Comparison of ENCODE assay signal across 8 cellular contexts in the genomic region with DNA sequence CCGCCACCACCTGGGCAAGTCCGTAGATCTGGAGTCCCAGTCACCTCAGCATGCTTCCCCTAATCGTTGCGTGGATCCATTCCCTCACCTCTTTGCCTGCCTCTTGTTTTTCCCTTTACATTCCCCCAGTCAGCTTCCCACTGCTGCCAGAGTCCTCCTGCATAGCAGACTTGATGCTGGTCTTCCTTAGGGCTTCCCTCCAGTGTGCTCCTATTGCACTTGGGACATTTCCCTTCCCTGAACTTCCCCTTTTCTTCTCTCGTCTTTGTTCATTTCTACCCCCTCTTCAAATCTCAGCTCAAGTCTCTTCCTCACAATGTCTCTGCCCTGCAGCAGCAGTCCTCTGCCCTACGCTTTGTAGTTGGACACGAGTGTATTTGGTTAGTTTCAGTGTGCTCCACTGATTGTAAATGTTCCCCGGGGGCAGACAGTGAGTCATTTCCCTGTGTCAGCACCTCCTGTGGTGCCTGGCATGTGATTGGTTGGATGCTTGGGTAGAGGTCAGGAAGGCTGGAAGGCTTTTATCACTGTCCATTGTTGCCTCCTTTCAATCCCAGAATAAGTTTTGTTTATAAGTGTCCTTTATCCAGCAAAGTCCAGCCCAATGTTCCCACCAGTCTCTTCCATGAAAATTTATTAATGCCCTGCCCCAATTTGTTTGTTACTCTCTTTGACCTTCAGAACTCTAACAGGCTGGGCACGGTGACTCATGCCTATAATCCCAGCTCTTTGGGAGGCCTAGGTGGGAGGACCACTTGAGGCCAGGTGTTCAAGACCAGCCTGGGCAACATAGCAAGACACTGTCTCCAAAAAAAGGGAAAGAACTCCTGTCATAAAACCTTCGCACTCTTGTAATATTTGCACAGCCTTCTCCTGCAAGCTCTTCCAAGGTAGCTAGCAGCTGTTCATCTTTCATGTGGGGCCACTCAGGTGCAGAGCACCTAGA. TPM values are rescaled to one million over a fixed set of nuclear protein-coding genes. Genes with fewer than 3 reads are reported as not detected.
DNase-seq lines count a peak whose midpoint lies in the region; ATAC-seq and TF ChIP-seq lines count a peak whose summit lies in the region.

No MANE protein-coding gene starts in this region.

- no peak overlapping the region for H3K4me3 Mint-ChIP-seq in activated CD4-positive, alpha-beta T cell treated with anti-CD3 and anti-CD28 coated beads, Interleukin-2, amount 10 ng/mL, durations not matched to agents 7 days and 5 days
- peak overlapping the region in 1 of 10 donors; percentile 73 for H3K4me3 Mint-ChIP-seq in naive thymus-derived CD4-positive, alpha-beta T cell

- peaks cover 52% of the 10 kb centered on the region for H3K36me3 Mint-ChIP-seq in activated CD4-positive, alpha-beta T cell treated with anti-CD3 and anti-CD28 coated beads, Interleukin-2, amount 10 ng/mL, durations not matched to agents 7 days and 5 days (ENCODE audit: low read depth)
- H3K36me3 Mint-ChIP-seq in naive thymus-derived CD4-positive, alpha-beta T cell: peaks cover 18 to 73% (median 43%) of the 10 kb centered on the region in 5 donors

- peak overlapping the region; percentile 79 for H3K27ac Mint-ChIP-seq in activated CD4-positive, alpha-beta T cell treated with anti-CD3 and anti-CD28 coated beads, Interleukin-2, amount 10 ng/mL, durations not matched to agents 7 days and 5 days
- peak overlapping the region in 4 of 9 donors; percentile 9 to 78 (median 49) for H3K27ac Mint-ChIP-seq in naive thymus-derived CD4-positive, alpha-beta T cell

- H3K4me3 ChIP-seq in mammary epithelial cell (replicated peaks in 1 of 3; ENCODE audit: insufficient read depth in 1 of 3, low read depth in 2 of 3, low read length in 3 of 3) (no peak overlapping the region), prostate gland (no peak overlapping the region)
- no peak overlapping the region for H3K4me3 ChIP-seq in naive thymus-derived CD4-positive, alpha-beta T cell (ENCODE audit: low read length)

- H3K36me3 ChIP-seq in mammary epithelial cell (ENCODE audit: insufficient read depth, low read length): peaks cover 4% of the 10 kb centered on the region
- peaks cover 12 to 55% (median 13%) of the 10 kb centered on the region in 3 experiments for H3K36me3 ChIP-seq in naive thymus-derived CD4-positive, alpha-beta T cell (ENCODE audit: control insufficient read depth in 2 of 3, insufficient read depth in 3 of 3, low read length in 3 of 3)
- H3K36me3 ChIP-seq in prostate gland: no peaks in the 10 kb centered on the region

- POLR2A ChIA-PET in activated CD4-positive, alpha-beta T cell treated with anti-CD3 and anti-CD28 coated beads, Interleukin-2, amount 10 ng/mL, durations not matched to agents 7 days and 5 days (lab: Charles Lee): no interaction called here
- POLR2A ChIA-PET in naive thymus-derived CD4-positive, alpha-beta T cell (lab: Charles Lee): no interaction called here

- no peak for TF ChIP-seq CTCF in mammary epithelial cell (conservative IDR thresholded peaks at IDR 0.05 in 1 of 2, IDR thresholded peaks at IDR 0.05 in 1 of 2; ENCODE audit: extremely low read depth in 1 of 2, insufficient read depth in 1 of 2, low read depth in 1 of 2, low read length in 2 of 2)
- TF ChIP-seq CTCF in prostate gland (IDR thresholded peaks at IDR 0.05): no peak

- H3K9me3 ChIP-seq in mammary epithelial cell (replicated peaks; ENCODE audit: insufficient read depth, low read length): no peaks in the 10 kb centered on the region
- no peaks in the 10 kb centered on the region for H3K9me3 ChIP-seq in naive thymus-derived CD4-positive, alpha-beta T cell (ENCODE audit: control insufficient read depth in 2 of 3, low read length in 3 of 3)
- H3K9me3 ChIP-seq in prostate gland: no peaks in the 10 kb centered on the region

- 73% methylated on average over 10 of the region's 10 CpGs for WGBS in mammary epithelial cell (ENCODE audit: low coverage, missing lambda C conversion rate)
- 70% methylated on average over 10 of the region's 10 CpGs for WGBS in prostate gland

- ATAC-seq in naive thymus-derived CD4-positive, alpha-beta T cell: peak; percentile 10

- in situ Hi-C loops in mammary epithelial cell (cut with MboI; ENCODE audit: low sequenced_read_pairs in 2 of 2): no loop called here

- H4K20me1 ChIP-seq in mammary epithelial cell (ENCODE audit: insufficient read depth, low read length): no peaks in the 10 kb centered on the region

- H3K9me3 Mint-ChIP-seq in activated CD4-positive, alpha-beta T cell treated with anti-CD3 and anti-CD28 coated beads, Interleukin-2, amount 10 ng/mL, durations not matched to agents 7 days and 5 days: peaks cover 4% of the 10 kb centered on the region
- peaks cover 0 to 3% (median 0%) of the 10 kb centered on the region in 11 donors for H3K9me3 Mint-ChIP-seq in naive thymus-derived CD4-positive, alpha-beta T cell

- H3K27me3 Mint-ChIP-seq in activated CD4-positive, alpha-beta T cell treated with anti-CD3 and anti-CD28 coated beads, Interleukin-2, amount 10 ng/mL, durations not matched to agents 7 days and 5 days: no peaks in the 10 kb centered on the region
- H3K27me3 Mint-ChIP-seq in naive thymus-derived CD4-positive, alpha-beta T cell: no peaks in the 10 kb centered on the region

- no peak overlapping the region for H3K27ac ChIP-seq in mammary epithelial cell (ENCODE audit: insufficient read depth, low read depth, low read length)
- H3K27ac ChIP-seq in naive thymus-derived CD4-positive, alpha-beta T cell (ENCODE audit: low read depth, low read length): no peak overlapping the region
- peak overlapping the region in 1 of 2 donors; percentile 27 for H3K27ac ChIP-seq in prostate gland

- BruUV-seq in mammary epithelial cell (replicated peaks; lab: Mats Ljungman, UMichigan): no TSS peak

- peaks cover 46% of the 10 kb centered on the region for H3K4me1 Mint-ChIP-seq in activated CD4-positive, alpha-beta T cell treated with anti-CD3 and anti-CD28 coated beads, Interleukin-2, amount 10 ng/mL, durations not matched to agents 7 days and 5 days
- H3K4me1 Mint-ChIP-seq in naive thymus-derived CD4-positive, alpha-beta T cell: peaks cover 7 to 46% (median 19%) of the 10 kb centered on the region in 7 donors

- H3K79me2 ChIP-seq in mammary epithelial cell (ENCODE audit: insufficient read depth, low read length): peaks cover 38% of the 10 kb centered on the region

- intact Hi-C loops in mammary epithelial cell (cut with micrococcal nuclease): no loop called here
- intact Hi-C loops in naive thymus-derived CD4-positive, alpha-beta T cell (cut with micrococcal nuclease): no loop called here
- intact Hi-C loops in prostate gland (cut with DNase I): no loop called here

- DNase-seq in activated CD4-positive, alpha-beta T cell treated with anti-CD3 and anti-CD28 coated beads, Interleukin-2, amount 10 ng/mL, durations not matched to agents 7 days and 5 days: peak; percentile 18
- no peak for DNase-seq in activated CD4-positive, alpha-beta T cell treated with anti-CD3 and anti-CD28 coated beads, Interleukin-2, amount 50 U/mL, for 1 hour
- peak; percentile 98 for DNase-seq in M059J (ENCODE audit: low read depth)
- DNase-seq in mammary epithelial cell: peak; percentile 72
- DNase-seq in naive thymus-derived CD4-positive, alpha-beta T cell: no peak
- no peak for DNase-seq in stimulated activated naive CD4-positive, alpha-beta T cell (lab: John Stamatoyannopoulos, UW)
- DNase-seq in prostate gland (ENCODE audit: low spot score): no peak
- DNase-seq in SK-N-DZ (ENCODE audit: low spot score): no peak

- dilution Hi-C loops in mammary epithelial cell (cut with HindIII; ENCODE audit: low sequenced_read_pairs): no loop called here

- peaks cover 14% of the 10 kb centered on the region for H3K4me1 ChIP-seq in mammary epithelial cell (ENCODE audit: insufficient read depth, low read length)
- no peaks in the 10 kb centered on the region for H3K4me1 ChIP-seq in naive thymus-derived CD4-positive, alpha-beta T cell (ENCODE audit: control insufficient read depth in 2 of 2, insufficient read depth in 2 of 2, low read length in 2 of 2)
- peaks cover 15% of the 10 kb centered on the region for H3K4me1 ChIP-seq in prostate gland (replicated peaks)

- H2AFZ ChIP-seq in mammary epithelial cell (ENCODE audit: low read depth, low read length): no peak overlapping the region

- no peak for TF ChIP-seq POLR2A in prostate gland (IDR thresholded peaks at IDR 0.05)

- H3K27me3 ChIP-seq in mammary epithelial cell (ENCODE audit: insufficient read depth, low read length) (no peaks in the 10 kb centered on the region), prostate gland (replicated peaks; ENCODE audit: insufficient read depth) (no peaks in the 10 kb centered on the region)
- H3K27me3 ChIP-seq in naive thymus-derived CD4-positive, alpha-beta T cell (ENCODE audit: control insufficient read depth in 2 of 2, insufficient read depth in 2 of 2, low read length in 2 of 2): no peaks in the 10 kb centered on the region

- CTCF ChIA-PET in activated CD4-positive, alpha-beta T cell treated with anti-CD3 and anti-CD28 coated beads, Interleukin-2, amount 10 ng/mL, durations not matched to agents 7 days and 5 days (lab: Charles Lee): interaction anchor here (0.6 kb wide), 3 partner anchors 208 to 1427 kb away, joined by 3 to 5 read pairs (median 3); no protein-coding TSS in a partner anchor
- CTCF ChIA-PET in mammary epithelial cell (lab: Charles Lee; ENCODE audit: low non-redundant PET): no interaction called here
- CTCF ChIA-PET in naive thymus-derived CD4-positive, alpha-beta T cell (lab: Charles Lee): no interaction called here

- no peak overlapping the region for H3K9ac ChIP-seq in mammary epithelial cell (ENCODE audit: insufficient read depth, low read length)

- no peak overlapping the region for H3K4me2 ChIP-seq in mammary epithelial cell (ENCODE audit: insufficient read depth, low read depth, low read length)

RNA-seq across cellular contexts. Expression of a gene that starts 38.3 kb away (rescaled TPM):
- 10 to 100 TPM; 29.8 to 33.0 TPM for total RNA-seq in activated CD4-positive, alpha-beta T cell treated with anti-CD3 and anti-CD28 coated beads, Interleukin-2, amount 10 ng/mL, durations not matched to agents 7 days and 5 days
- total RNA-seq in M059J (2014; rRNA removed; shearing (Covaris generic)): 6.9 and 16.1 TPM in 2 replicates
- total RNA-seq in mammary epithelial cell: 10 to 100 TPM; 27.3 to 29.7 TPM
- 11.3 TPM for polyA plus RNA-seq in mammary epithelial cell
- polyA minus RNA-seq in mammary epithelial cell: 45.2 TPM
- 10 to 100 TPM; 27.2 to 53.4 (median 35.5) TPM for total RNA-seq in naive thymus-derived CD4-positive, alpha-beta T cell
- polyA plus RNA-seq in naive thymus-derived CD4-positive, alpha-beta T cell: 10 to 100 TPM; 31.0 to 49.3 TPM
- 10 to 100 TPM; 28.8 to 45.0 TPM for total RNA-seq in prostate gland
- polyA plus RNA-seq in SK-N-DZ (2014; cell fraction: cytosol; rRNA removed): 7.8 and 9.1 TPM in 2 replicates
- 13.9 and 18.7 TPM in 2 replicates for polyA plus RNA-seq in SK-N-DZ (2014; cell fraction: nucleus; rRNA removed)

RNA-seq across cellular contexts. Expression of a gene that starts 54.0 kb away (rescaled TPM):
- total RNA-seq in activated CD4-positive, alpha-beta T cell treated with anti-CD3 and anti-CD28 coated beads, Interleukin-2, amount 10 ng/mL, durations not matched to agents 7 days and 5 days: under 1 TPM; 0.55 to 0.58 TPM
- 0.07 and 2.0 TPM in 2 replicates for total RNA-seq in M059J (2014; rRNA removed; shearing (Covaris generic))
- 10 to 100 TPM; 27.5 to 45.8 TPM for total RNA-seq in mammary epithelial cell
- polyA plus RNA-seq in mammary epithelial cell: 10.9 TPM
- 8.7 TPM for polyA minus RNA-seq in mammary epithelial cell
- 10 to 100 TPM in 1 of 5 experiments, 1 to 10 TPM in 3, under 1 TPM in 1; 0.19 to 12.9 (median 4.5) TPM for total RNA-seq in naive thymus-derived CD4-positive, alpha-beta T cell
- under 1 TPM; 0.54 to 0.60 TPM for polyA plus RNA-seq in naive thymus-derived CD4-positive, alpha-beta T cell
- total RNA-seq in prostate gland: 10 to 100 TPM; 16.0 to 40.4 TPM
- polyA plus RNA-seq in SK-N-DZ (2014; cell fraction: cytosol; rRNA removed): 2.6 and 3.0 TPM in 2 replicates
- polyA plus RNA-seq in SK-N-DZ (2014; cell fraction: nucleus; rRNA removed): 7.3 and 9.7 TPM in 2 replicates

Comparison
In these comparisons a context has a peak if more than half of its experiments do, and no peak if none do; other contexts are left out.
1. DNase-seq: peak in activated CD4-positive, alpha-beta T cell treated with anti-CD3 and anti-CD28 coated beads, Interleukin-2, amount 10 ng/mL, durations not matched to agents 7 days and 5 days (single experiment), M059J (single experiment) and mammary epithelial cell (single experiment); none in activated CD4-positive, alpha-beta T cell treated with anti-CD3 and anti-CD28 coated beads, Interleukin-2, amount 50 U/mL, for 1 hour (single experiment), naive thymus-derived CD4-positive, alpha-beta T cell (0 of 9), stimulated activated naive CD4-positive, alpha-beta T cell (0 of 6), prostate gland (single experiment) and SK-N-DZ (single experiment).